In the genomic region with DNA sequence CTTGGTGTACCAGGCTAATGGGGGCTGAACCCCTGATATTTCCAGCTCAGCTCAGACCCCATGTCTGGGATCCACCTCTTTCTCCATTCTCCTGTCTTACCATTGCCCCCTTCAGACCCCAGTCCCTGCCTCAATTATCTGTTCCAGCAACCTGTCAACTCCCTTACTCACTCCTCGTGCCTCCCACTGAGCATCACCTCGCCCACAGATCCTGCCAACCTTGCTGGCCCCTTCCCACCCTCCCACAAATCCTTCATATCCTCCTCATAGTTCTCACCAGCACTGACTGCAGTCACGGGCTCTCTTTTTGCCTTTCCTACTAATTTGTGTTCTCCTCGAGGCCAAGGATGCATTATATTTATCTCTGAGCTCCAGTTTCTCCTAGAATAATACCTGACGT, we compare ENCODE assay signal across 28 cellular contexts.
"Had no signal": no experiment of that assay in that cellular context is flagged by ENCODE, and none has a peak within 500 bp of the region (broad histone marks: within the 10 kb centered on the region; RNA-seq: fewer than 3 reads in every experiment).

No MANE protein-coding gene starts in this region.

- H3K4me3 Mint-ChIP-seq: stimulated activated effector memory CD8-positive, alpha-beta T cell treated with anti-CD3 and anti-CD28 coated beads, Interleukin-12 subunit alpha, Interleukin-12 subunit beta, amount 100 ng/mL, for 72 hours; stimulated activated naive B cell treated with anti-CD40 and anti-IgM and Interleukin-4, amounts not matched to agents 10 μg/mL and 1 μg/mL and 100 μg/mL, for 72 hours; stimulated activated naive CD8-positive, alpha-beta T cell treated with anti-CD3 and anti-CD28 coated beads, Interleukin-15, Interleukin-2, amounts not matched to agents 100 ng/mL and 50 ng/mL, for 24 hours; type B pancreatic cell had no signal

- H3K27ac ChIP-seq: stomach, suprapubic skin, testis, thoracic aorta, thyroid gland, tibial artery, tibial nerve, transverse colon, upper lobe of left lung, upper lobe of right lung, uterus, vagina had no signal

- FAIRE-seq: urothelium cell line had no signal

- H3K27me3 Mint-ChIP-seq: stimulated activated naive B cell treated with anti-CD40 and anti-IgM and Interleukin-4, amounts not matched to agents 10 μg/mL and 1 μg/mL and 100 μg/mL, for 72 hours; stimulated activated naive CD8-positive, alpha-beta T cell treated with anti-CD3 and anti-CD28 coated beads, Interleukin-15, Interleukin-2, amounts not matched to agents 100 ng/mL and 50 ng/mL, for 24 hours had no signal

- H3K9me3 ChIP-seq: stomach, suprapubic skin, testis, thoracic aorta, thyroid gland, tibial artery, tibial nerve, transverse colon, upper lobe of left lung, upper lobe of right lung, uterus, vagina had no signal

- H3K36me3 Mint-ChIP-seq: stimulated activated effector memory CD8-positive, alpha-beta T cell treated with anti-CD3 and anti-CD28 coated beads, Interleukin-12 subunit alpha, Interleukin-12 subunit beta, amount 100 ng/mL, for 72 hours; stimulated activated naive B cell treated with anti-CD40 and anti-IgM and Interleukin-4, amounts not matched to agents 10 μg/mL and 1 μg/mL and 100 μg/mL, for 72 hours; type B pancreatic cell had no signal

- DNase-seq: stimulated activated CD4-positive, alpha-beta T cell treated with anti-CD3 and anti-CD28 coated beads, Interleukin-2, amount 100 ng/mL, for 24 hours; stimulated activated CD4-positive, alpha-beta T cell treated with anti-CD3 and anti-CD28 coated beads, Interleukin-2, amount 100 ng/mL, for 48 hours; stimulated activated CD4-positive, alpha-beta T cell treated with anti-CD3 and anti-CD28 coated beads, Interleukin-4, amount 100 ng/mL, for 1 hour; stimulated activated CD4-positive, alpha-beta T cell treated with anti-CD3 and anti-CD28 coated beads, Interleukin-4, amount 100 ng/mL, for 24 hours; stimulated activated CD4-positive, alpha-beta T cell treated with anti-CD3 and anti-CD28 coated beads, Interleukin-4, amount 100 ng/mL, for 4 hours; stimulated activated CD8-positive, alpha-beta memory T cell treated with anti-CD3 and anti-CD28 coated beads, Interleukin-4, amount 100 ng/mL, for 48 hours; stimulated activated naive B cell treated with anti-CD40 and anti-IgM and Interleukin-4, amounts not matched to agents 10 μg/mL and 1 μg/mL and 100 μg/mL, for 72 hours; stimulated activated naive CD4-positive, alpha-beta T cell; stimulated activated naive CD4-positive, alpha-beta T cell treated with Interleukin-2 at 50 U/mL for 16 hours; stimulated activated naive CD8-positive, alpha-beta T cell treated with anti-CD3 and anti-CD28 coated beads, Interleukin-15, Interleukin-2, amounts not matched to agents 100 U/mL and 50 U/mL, for 24 hours; stomach; substantia nigra; testis; thyroid gland; tibial artery; trophoblast cell; upper lobe of left lung; upper lobe of right lung; uterus had no signal

- H3K27ac Mint-ChIP-seq: stimulated activated effector memory CD8-positive, alpha-beta T cell treated with anti-CD3 and anti-CD28 coated beads, Interleukin-12 subunit alpha, Interleukin-12 subunit beta, amount 100 ng/mL, for 72 hours; stimulated activated naive B cell treated with anti-CD40 and anti-IgM and Interleukin-4, amounts not matched to agents 10 μg/mL and 1 μg/mL and 100 μg/mL, for 72 hours; stimulated activated naive CD8-positive, alpha-beta T cell treated with anti-CD3 and anti-CD28 coated beads, Interleukin-15, Interleukin-2, amounts not matched to agents 100 ng/mL and 50 ng/mL, for 24 hours; type B pancreatic cell had no signal

- H3K4me1 Mint-ChIP-seq: stimulated activated effector memory CD8-positive, alpha-beta T cell treated with anti-CD3 and anti-CD28 coated beads, Interleukin-12 subunit alpha, Interleukin-12 subunit beta, amount 100 ng/mL, for 72 hours; stimulated activated naive B cell treated with anti-CD40 and anti-IgM and Interleukin-4, amounts not matched to agents 10 μg/mL and 1 μg/mL and 100 μg/mL, for 72 hours had no signal

- ATAC-seq: stimulated activated effector memory CD8-positive, alpha-beta T cell treated with anti-CD3 and anti-CD28 coated beads, Interleukin-12 subunit alpha, Interleukin-12 subunit beta, amount 100 ng/mL, for 72 hours; stimulated activated naive B cell treated with anti-CD40 and anti-IgM and Interleukin-4, amounts not matched to agents 10 μg/mL and 1 μg/mL and 100 μg/mL, for 72 hours; stimulated activated naive CD8-positive, alpha-beta T cell treated with anti-CD3 and anti-CD28 coated beads, Interleukin-15, Interleukin-2, amounts not matched to agents 100 U/mL and 50 U/mL, for 24 hours; upper lobe of right lung had no signal

- H3K36me3 ChIP-seq: stomach, suprapubic skin, thoracic aorta, thyroid gland, tibial artery, tibial nerve, transverse colon, upper lobe of left lung, upper lobe of right lung, uterus, vagina had no signal

- H3K27me3 ChIP-seq: testis, upper lobe of right lung, uterus, vagina had no signal

- H3K4me1 ChIP-seq: suprapubic skin, testis, thyroid gland, tibial artery, tibial nerve, upper lobe of left lung, upper lobe of right lung, uterus, vagina had no signal

- H3K9me3 Mint-ChIP-seq: stimulated activated effector memory CD8-positive, alpha-beta T cell treated with anti-CD3 and anti-CD28 coated beads, Interleukin-12 subunit alpha, Interleukin-12 subunit beta, amount 100 ng/mL, for 72 hours; stimulated activated naive B cell treated with anti-CD40 and anti-IgM and Interleukin-4, amounts not matched to agents 10 μg/mL and 1 μg/mL and 100 μg/mL, for 72 hours; stimulated activated naive CD8-positive, alpha-beta T cell treated with anti-CD3 and anti-CD28 coated beads, Interleukin-15, Interleukin-2, amounts not matched to agents 100 ng/mL and 50 ng/mL, for 24 hours; type B pancreatic cell had no signal

- H3K4me3 ChIP-seq: stomach, suprapubic skin, testis, thoracic aorta, thyroid gland, tibial artery, tibial nerve, transverse colon, upper lobe of left lung, upper lobe of right lung, uterus, vagina had no signal
